Comparison of ENCODE assay signal across 8 cellular contexts in the genomic region with DNA sequence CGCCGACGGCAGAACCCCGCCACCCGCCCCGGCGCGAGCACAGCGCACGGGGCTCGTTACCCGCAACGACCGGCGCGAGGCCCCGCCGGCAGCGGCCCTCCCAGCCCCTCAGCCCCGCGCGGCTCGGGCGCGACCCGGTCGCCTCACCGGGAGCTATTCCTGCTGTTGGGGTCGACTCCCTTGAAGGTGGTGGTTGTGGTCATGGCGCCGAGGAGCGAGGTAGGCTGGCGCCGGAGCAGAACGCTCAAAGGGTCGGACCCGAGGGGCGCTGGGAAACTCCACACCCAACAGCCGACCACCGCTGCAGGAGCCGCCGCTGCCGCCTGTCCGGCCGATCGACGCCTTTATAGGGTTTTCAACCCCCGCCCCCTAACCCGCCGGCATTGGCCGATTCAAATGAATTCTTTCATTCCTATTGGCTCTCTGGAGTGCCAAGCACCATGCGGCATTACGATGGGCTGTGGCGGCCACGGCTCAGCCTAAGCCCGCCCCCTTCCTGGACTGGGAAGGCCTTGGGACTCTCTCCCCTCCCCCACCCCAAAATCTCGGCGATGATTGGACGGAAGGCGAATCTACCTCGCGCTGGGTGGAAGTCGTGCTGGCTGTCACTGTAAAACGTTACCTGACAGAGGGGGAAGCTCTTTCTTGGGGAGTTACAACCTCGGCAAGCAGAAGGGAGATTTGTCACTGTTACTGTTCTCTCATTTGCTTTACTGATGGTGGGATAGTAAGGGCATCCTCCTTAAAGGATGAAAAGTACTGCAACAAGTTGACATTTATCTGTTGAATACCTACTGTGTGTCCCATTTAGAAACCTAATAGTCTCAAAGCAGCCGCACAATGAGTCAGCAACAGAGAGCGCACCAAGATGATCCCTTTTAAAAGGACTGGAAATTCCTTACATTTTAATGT. TPM values are rescaled to one million over a fixed set of nuclear protein-coding genes. Genes with fewer than 3 reads are reported as not detected.
DNase-seq lines count a peak whose midpoint lies in the region; ATAC-seq and TF ChIP-seq lines count a peak whose summit lies in the region.

A gene with protein sequence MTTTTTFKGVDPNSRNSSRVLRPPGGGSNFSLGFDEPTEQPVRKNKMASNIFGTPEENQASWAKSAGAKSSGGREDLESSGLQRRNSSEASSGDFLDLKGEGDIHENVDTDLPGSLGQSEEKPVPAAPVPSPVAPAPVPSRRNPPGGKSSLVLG (minus strand): TSS at position 318 of the 912 bp plus-strand sequence. CDS start 115 bp downstream, at position 203.

- peak within 1 kb of the TSS; percentile 91 for H3K27ac Mint-ChIP-seq in activated CD4-positive, alpha-beta T cell treated with anti-CD3 and anti-CD28 coated beads, Interleukin-2, amount 10 ng/mL, durations not matched to agents 7 days and 5 days
- peak within 1 kb of the TSS; percentile 90 for H3K27ac Mint-ChIP-seq in dendritic cell treated with granulocyte-macrophage colony-stimulating factor and Interleukin-4, amounts not matched to agents 40 ng/mL and 50 ng/mL, for 4 days

- intact Hi-C loops in dendritic cell treated with granulocyte-macrophage colony-stimulating factor and Interleukin-4, amounts not matched to agents 40 ng/mL and 50 ng/mL, for 4 days (cut with micrococcal nuclease), result loop anchor here (5.0 kb wide), 1 partner anchor 37 kb away; no protein-coding TSS in a partner anchor
- intact Hi-C loops in left lung (cut with DNase I), result no loop called here

- peaks cover 39% of the 10 kb centered on the region for H3K4me1 Mint-ChIP-seq in activated CD4-positive, alpha-beta T cell treated with anti-CD3 and anti-CD28 coated beads, Interleukin-2, amount 10 ng/mL, durations not matched to agents 7 days and 5 days
- peaks cover 34% of the 10 kb centered on the region for H3K4me1 Mint-ChIP-seq in dendritic cell treated with granulocyte-macrophage colony-stimulating factor and Interleukin-4, amounts not matched to agents 40 ng/mL and 50 ng/mL, for 4 days (ENCODE audit: low read depth)

- POLR2A ChIA-PET in activated CD4-positive, alpha-beta T cell treated with anti-CD3 and anti-CD28 coated beads, Interleukin-2, amount 10 ng/mL, durations not matched to agents 7 days and 5 days (lab: Charles Lee), result no interaction called here

- H3K9ac ChIP-seq in BLaER1, result peak within 1 kb of the TSS; percentile 98

- peaks cover 46% of the 10 kb centered on the region for H3K4me1 ChIP-seq in BLaER1
- H3K4me1 ChIP-seq in left lung, result peaks cover 10 to 26% of the 10 kb centered on the region in 2 donors

- H3K4me3 ChIP-seq in BLaER1, result peak within 1 kb of the TSS; percentile 96
- H3K4me3 ChIP-seq in left lung, result peak within 1 kb of the TSS; percentile 55 to 93

- no peaks in the 10 kb centered on the region for H3K27me3 Mint-ChIP-seq in activated CD4-positive, alpha-beta T cell treated with anti-CD3 and anti-CD28 coated beads, Interleukin-2, amount 10 ng/mL, durations not matched to agents 7 days and 5 days
- no peaks in the 10 kb centered on the region for H3K27me3 Mint-ChIP-seq in dendritic cell treated with granulocyte-macrophage colony-stimulating factor and Interleukin-4, amounts not matched to agents 40 ng/mL and 50 ng/mL, for 4 days

- peak within 1 kb of the TSS; percentile 92 for H3K4me3 Mint-ChIP-seq in activated CD4-positive, alpha-beta T cell treated with anti-CD3 and anti-CD28 coated beads, Interleukin-2, amount 10 ng/mL, durations not matched to agents 7 days and 5 days
- H3K4me3 Mint-ChIP-seq in dendritic cell treated with granulocyte-macrophage colony-stimulating factor and Interleukin-4, amounts not matched to agents 40 ng/mL and 50 ng/mL, for 4 days, result peak within 1 kb of the TSS; percentile 88

- H3K9me3 Mint-ChIP-seq in activated CD4-positive, alpha-beta T cell treated with anti-CD3 and anti-CD28 coated beads, Interleukin-2, amount 10 ng/mL, durations not matched to agents 7 days and 5 days, result no peaks in the 10 kb centered on the region
- no peaks in the 10 kb centered on the region for H3K9me3 Mint-ChIP-seq in dendritic cell treated with granulocyte-macrophage colony-stimulating factor and Interleukin-4, amounts not matched to agents 40 ng/mL and 50 ng/mL, for 4 days

- peak within 1 kb of the TSS; percentile 86 for H3K4me2 ChIP-seq in BLaER1

- H3K9me3 ChIP-seq in BLaER1, result no peaks in the 10 kb centered on the region
- no peaks in the 10 kb centered on the region for H3K9me3 ChIP-seq in left lung

- H3K36me3 ChIP-seq in BLaER1, result peaks cover 35% of the 10 kb centered on the region
- H3K36me3 ChIP-seq in left lung, result no peaks in the 10 kb centered on the region

- DNase-seq in NCI-H69 (lab: John Stamatoyannopoulos, UW) (peak; percentile 100), left lung (peak; percentile 95 to 99)
- peak; percentile 100 for DNase-seq in activated CD4-positive, alpha-beta T cell treated with anti-CD3 and anti-CD28 coated beads, Interleukin-2, amount 10 ng/mL, durations not matched to agents 7 days and 5 days
- DNase-seq in stimulated activated CD4-positive, alpha-beta T cell treated with anti-CD3 and anti-CD28 coated beads, Interleukin-2, amount 100 ng/mL, for 48 hours, result peak; percentile 96 to 97

- CTCF ChIA-PET in activated CD4-positive, alpha-beta T cell treated with anti-CD3 and anti-CD28 coated beads, Interleukin-2, amount 10 ng/mL, durations not matched to agents 7 days and 5 days (lab: Charles Lee), result interaction anchor here (1.0 to 1.1 kb wide), 5 partner anchors 13 to 141 kb away, joined by 3 to 5 read pairs (median 3); partner anchors contain the start of gene MIF4GD

- ATAC-seq in GM19328 (IDR thresholded peaks at IDR 0.05; ENCODE audit: unreplicated experiment) (peak; percentile 90), HG03520 (IDR thresholded peaks at IDR 0.05; ENCODE audit: unreplicated experiment) (peak; percentile 89), left lung (peak; percentile 99)

- peaks cover 43% of the 10 kb centered on the region for H4K20me1 ChIP-seq in BLaER1

- TF ChIP-seq CTCF in left lung (IDR thresholded peaks at IDR 0.05), result no peak

- peaks cover 15% of the 10 kb centered on the region for H3K36me3 Mint-ChIP-seq in activated CD4-positive, alpha-beta T cell treated with anti-CD3 and anti-CD28 coated beads, Interleukin-2, amount 10 ng/mL, durations not matched to agents 7 days and 5 days (ENCODE audit: low read depth)
- H3K36me3 Mint-ChIP-seq in dendritic cell treated with granulocyte-macrophage colony-stimulating factor and Interleukin-4, amounts not matched to agents 40 ng/mL and 50 ng/mL, for 4 days (ENCODE audit: low read depth), result peaks cover 12% of the 10 kb centered on the region

- H3K27ac ChIP-seq in BLaER1 (peak within 1 kb of the TSS; percentile 96), left lung (peak within 1 kb of the TSS; percentile 35 to 87)

- H3K27me3 ChIP-seq in BLaER1, result no peaks in the 10 kb centered on the region
- no peaks in the 10 kb centered on the region for H3K27me3 ChIP-seq in left lung

RNA-seq across cellular contexts. Expression of the gene that starts here (rescaled TPM):
- total RNA-seq in activated CD4-positive, alpha-beta T cell treated with anti-CD3 and anti-CD28 coated beads, Interleukin-2, amount 10 ng/mL, durations not matched to agents 7 days and 5 days, result 100 to 1,000 TPM; 277 to 280 TPM
- 10 to 100 TPM; 65.0 to 97.8 TPM for total RNA-seq in left lung

Comparison
In these comparisons a context has a peak if more than half of its experiments do, and no peak if none do; other contexts are left out.
1. Peak in every context shown above with its lines: DNase-seq, ATAC-seq, H3K4me3 ChIP-seq and H3K27ac ChIP-seq.